ENCODE assay signal across 30 cellular contexts in the genomic region with DNA sequence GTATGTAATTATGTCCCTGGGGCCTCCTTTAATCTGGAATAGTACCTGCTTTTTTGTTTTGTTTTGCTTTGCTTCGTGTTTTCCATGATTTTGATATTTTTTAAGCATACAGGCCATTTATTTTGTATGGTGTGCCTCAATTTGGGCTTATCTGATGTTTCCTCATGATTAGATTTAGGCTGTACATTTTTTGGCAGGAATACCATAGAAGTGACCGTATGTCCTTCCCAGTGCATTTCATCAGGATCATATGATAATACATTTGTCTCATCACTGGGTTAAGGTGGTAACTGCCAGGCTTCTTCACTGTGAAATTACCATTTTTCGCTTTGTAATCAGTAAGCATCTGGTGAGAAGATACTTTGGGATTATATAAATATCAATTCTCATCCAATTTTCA.
"Had no signal": no experiment of that assay in that cellular context is flagged by ENCODE, and none has a peak within 500 bp of the region (broad histone marks: within the 10 kb centered on the region; RNA-seq: fewer than 3 reads in every experiment).

No MANE protein-coding gene starts in this region.

- H3K36me3 ChIP-seq: neural progenitor cell, ovary, uterus had no signal

- H3K9ac ChIP-seq: neural progenitor cell, parathyroid adenoma had no signal

- ATAC-seq: natural killer cell; psoas muscle; right cardiac atrium; right lobe of liver; stimulated activated effector memory CD8-positive, alpha-beta T cell treated with anti-CD3 and anti-CD28 coated beads, Interleukin-12 subunit alpha, Interleukin-12 subunit beta, amount 100 ng/mL, for 72 hours; stimulated activated naive B cell treated with anti-CD40 and anti-IgM and Interleukin-4, amounts not matched to agents 10 μg/mL and 1 μg/mL and 100 μg/mL, for 72 hours; upper lobe of right lung had no signal

- H3K4me1 Mint-ChIP-seq: neural progenitor cell had no signal

- H3K4me3 ChIP-seq: neural progenitor cell, ovary, psoas muscle, right lobe of liver, sigmoid colon, stomach, suprapubic skin, testis, tibial artery, transverse colon, upper lobe of right lung, uterus had no signal

- H3K4me2 ChIP-seq: neural progenitor cell had no signal

- H3K4me3 Mint-ChIP-seq: natural killer cell; nephron; neural progenitor cell; stimulated activated effector memory CD8-positive, alpha-beta T cell treated with anti-CD3 and anti-CD28 coated beads, Interleukin-12 subunit alpha, Interleukin-12 subunit beta, amount 100 ng/mL, for 72 hours; stimulated activated naive B cell treated with anti-CD40 and anti-IgM and Interleukin-4, amounts not matched to agents 10 μg/mL and 1 μg/mL and 100 μg/mL, for 72 hours; stimulated activated naive CD8-positive, alpha-beta T cell treated with anti-CD3 and anti-CD28 coated beads, Interleukin-15, Interleukin-2, amounts not matched to agents 100 ng/mL and 50 ng/mL, for 24 hours; type B pancreatic cell had no signal

- H3K9me3 ChIP-seq: ovary, psoas muscle, right lobe of liver, sigmoid colon, stomach, suprapubic skin, testis, tibial artery, transverse colon, upper lobe of right lung, uterus had no signal

- H3K4me1 ChIP-seq: neural progenitor cell had no signal

- H3K27ac Mint-ChIP-seq: natural killer cell; neural progenitor cell; progenitor cell of endocrine pancreas; stimulated activated effector memory CD8-positive, alpha-beta T cell treated with anti-CD3 and anti-CD28 coated beads, Interleukin-12 subunit alpha, Interleukin-12 subunit beta, amount 100 ng/mL, for 72 hours; stimulated activated naive B cell treated with anti-CD40 and anti-IgM and Interleukin-4, amounts not matched to agents 10 μg/mL and 1 μg/mL and 100 μg/mL, for 72 hours; stimulated activated naive CD8-positive, alpha-beta T cell treated with anti-CD3 and anti-CD28 coated beads, Interleukin-15, Interleukin-2, amounts not matched to agents 100 ng/mL and 50 ng/mL, for 24 hours; type B pancreatic cell had no signal

- H3K27ac ChIP-seq: neural progenitor cell, ovary, parathyroid adenoma, psoas muscle, right lobe of liver, sigmoid colon, suprapubic skin, testis, tibial artery, transverse colon, upper lobe of right lung, uterus had no signal

- H3K27me3 ChIP-seq: neural progenitor cell, ovary, right lobe of liver, sigmoid colon, stomach, suprapubic skin, testis, tibial artery, transverse colon, upper lobe of right lung, uterus had no signal

- FAIRE-seq: small intestine had no signal

- DNase-seq: natural killer cell; occipital lobe; ovary; posterior cingulate gyrus; psoas muscle; right cardiac atrium; right lobe of liver; sigmoid colon; small intestine; stimulated activated CD4-positive, alpha-beta T cell treated with anti-CD3 and anti-CD28 coated beads, Interleukin-15, amount 100 ng/mL, for 24 hours; stimulated activated CD4-positive, alpha-beta T cell treated with anti-CD3 and anti-CD28 coated beads, Interleukin-2, amount 100 ng/mL, for 24 hours; stimulated activated CD4-positive, alpha-beta T cell treated with anti-CD3 and anti-CD28 coated beads, Interleukin-2, amount 100 ng/mL, for 48 hours; stimulated activated CD4-positive, alpha-beta T cell treated with anti-CD3 and anti-CD28 coated beads, Interleukin-4, amount 100 ng/mL, for 24 hours; stimulated activated naive B cell treated with anti-CD40 and anti-IgM and Interleukin-4, amounts not matched to agents 10 μg/mL and 1 μg/mL and 100 μg/mL, for 72 hours; stimulated activated naive CD4-positive, alpha-beta T cell treated with Interleukin-2 at 50 U/mL for 16 hours; stomach; substantia nigra; testis; tibial artery; transverse colon; upper lobe of right lung; uterus had no signal

- H3K79me2 ChIP-seq: parathyroid adenoma had no signal

- H3K27me3 Mint-ChIP-seq: progenitor cell of endocrine pancreas; stimulated activated naive B cell treated with anti-CD40 and anti-IgM and Interleukin-4, amounts not matched to agents 10 μg/mL and 1 μg/mL and 100 μg/mL, for 72 hours; stimulated activated naive CD8-positive, alpha-beta T cell treated with anti-CD3 and anti-CD28 coated beads, Interleukin-15, Interleukin-2, amounts not matched to agents 100 ng/mL and 50 ng/mL, for 24 hours; type B pancreatic cell had no signal

- H2AFZ ChIP-seq: neural progenitor cell, parathyroid adenoma had no signal

- H3K9me3 Mint-ChIP-seq: natural killer cell; nephron; neural progenitor cell; stimulated activated effector memory CD8-positive, alpha-beta T cell treated with anti-CD3 and anti-CD28 coated beads, Interleukin-12 subunit alpha, Interleukin-12 subunit beta, amount 100 ng/mL, for 72 hours; stimulated activated naive B cell treated with anti-CD40 and anti-IgM and Interleukin-4, amounts not matched to agents 10 μg/mL and 1 μg/mL and 100 μg/mL, for 72 hours; stimulated activated naive CD8-positive, alpha-beta T cell treated with anti-CD3 and anti-CD28 coated beads, Interleukin-15, Interleukin-2, amounts not matched to agents 100 ng/mL and 50 ng/mL, for 24 hours had no signal
